Comparison of ENCODE assay signal across 17 cellular contexts in genomic region chr17:63986842-63987615, GRCh38. TPM values are rescaled to one million over a fixed set of nuclear protein-coding genes. Genes with fewer than 3 reads are reported as not detected.
DNase-seq lines count a peak whose midpoint lies in the region.
"Had no signal": no experiment of that assay in that cellular context is flagged by ENCODE, and none has a peak within 500 bp of the region (broad histone marks: within the 10 kb centered on the region; RNA-seq: fewer than 3 reads in every experiment).

No MANE protein-coding gene starts in this region.

- H3K9me3 ChIP-seq in Karpas-422 (ENCODE audit: low read length) (no peaks in the 10 kb centered on the region), skeletal muscle tissue (ENCODE audit: control insufficient read depth in 3 of 3, low read length in 3 of 3) (no peaks in the 10 kb centered on the region)
- H3K9me3 ChIP-seq: right lobe of liver had no signal

- no peaks in the 10 kb centered on the region for H3K27me3 ChIP-seq in Karpas-422 (ENCODE audit: low read length)
- peaks cover 0 to 4% (median 0%) of the 10 kb centered on the region in 3 donors for H3K27me3 ChIP-seq in skeletal muscle tissue (ENCODE audit: control insufficient read depth in 3 of 3, insufficient read depth in 3 of 3, low read length in 3 of 3)
- H3K27me3 ChIP-seq: right lobe of liver had no signal

- peaks cover 3% of the 10 kb centered on the region; the same call in 1 of the 2 replicates for H3K4me1 ChIP-seq in Karpas-422 (ENCODE audit: low read length)
- peaks cover 64 to 71% (median 70%) of the 10 kb centered on the region in 3 donors for H3K4me1 ChIP-seq in skeletal muscle tissue (ENCODE audit: control insufficient read depth in 3 of 3, insufficient read depth in 3 of 3, low read length in 3 of 3)
- H3K4me1 ChIP-seq: right lobe of liver had no signal

- H3K36me3 ChIP-seq in Karpas-422 (ENCODE audit: insufficient read depth, low read length): no peaks in the 10 kb centered on the region
- H3K36me3 ChIP-seq in skeletal muscle tissue (ENCODE audit: control insufficient read depth in 3 of 3, insufficient read depth in 3 of 3, low read length in 3 of 3): peaks cover 0 to 2% (median 0%) of the 10 kb centered on the region in 3 donors
- H3K36me3 ChIP-seq: right lobe of liver had no signal

- no peaks in the 10 kb centered on the region for H3K9me2 ChIP-seq in Karpas-422 (replicated peaks; ENCODE audit: insufficient read depth, low read length)

- H3K9ac ChIP-seq in Karpas-422 (ENCODE audit: low read length) (no peak overlapping the region), skeletal muscle tissue (ENCODE audit: low read depth in 1 of 3, low read length in 3 of 3) (peak overlapping the region; percentile 93 to 100 (median 99))

- 0 out of 2 replicates have a peak, but pooled peaks cover 3% of the 10 kb centered on the region for H4K20me1 ChIP-seq in Karpas-422 (ENCODE audit: insufficient read depth, low read depth, low read length)

- H3K4me2 ChIP-seq in Karpas-422 (ENCODE audit: low read depth, low read length, poor library complexity, severe bottlenecking): no peak overlapping the region

- no peak overlapping the region for H2AFZ ChIP-seq in Karpas-422 (ENCODE audit: low read length)

- no peaks in the 10 kb centered on the region for H3K79me2 ChIP-seq in Karpas-422 (ENCODE audit: low read length)

- DNase-seq in DMS 273 (lab: John Stamatoyannopoulos, UW; ENCODE audit: unreplicated experiment): peak; percentile 42
- DNase-seq in DMS 273 treated with DMSO at 0.1 percent for 48 hours (lab: John Stamatoyannopoulos, UW): no peak
- DNase-seq in Karpas-422: peak; percentile 39
- peak; percentile 24 for DNase-seq in dermis blood vessel endothelial cell
- no peak for DNase-seq in NCI-H345 treated with DMSO at 0.1 percent for 48 hours (lab: John Stamatoyannopoulos, UW; ENCODE audit: unreplicated experiment)
- DNase-seq in COR-L47 (lab: John Stamatoyannopoulos, UW): no peak
- DNase-seq in stimulated activated CD4-positive, alpha-beta T cell treated with anti-CD3 and anti-CD28 coated beads, Interleukin-12 subunit alpha, Interleukin-12 subunit beta, amount 100 ng/mL, for 4 hours: no peak
- DNase-seq: activated CD8-positive, alpha-beta memory T cell treated with anti-CD3 and anti-CD28 coated beads for 24 hours; central memory CD4-positive, alpha-beta T cell; NCI-H1417; stimulated activated CD4-positive, alpha-beta T cell treated with anti-CD3 and anti-CD28 coated beads, Interleukin-1b, Interleukin-23, amount 100 ng/mL, for 48 hours; substantia nigra had no signal

- no peak overlapping the region for H3K27ac ChIP-seq in Karpas-422 (ENCODE audit: low read length)
- peak overlapping the region; percentile 100 for H3K27ac ChIP-seq in skeletal muscle tissue (ENCODE audit: low read depth, low read length)
- H3K27ac ChIP-seq: 22Rv1, right lobe of liver, VCaP had no signal

- H3K4me3 ChIP-seq in Karpas-422 (ENCODE audit: low read length): no peak overlapping the region
- H3K4me3 ChIP-seq in skeletal muscle tissue (ENCODE audit: low read length in 3 of 3): peak overlapping the region; percentile 87 to 93 (median 88)
- H3K4me3 ChIP-seq: right lobe of liver had no signal

RNA-seq across cellular contexts. Expression of gene PRR29, which starts 11.1 kb away (rescaled TPM):
- total RNA-seq in Karpas-422 (2014; rRNA removed; shearing (Covaris generic); ENCODE audit: low replicate concordance): not detected in 2 replicates
- total RNA-seq in dermis blood vessel endothelial cell (0.42 and 0.85 TPM in 2 replicates), skeletal muscle tissue (not detected)
- total RNA-seq: esophagus mucosa had no signal

RNA-seq across cellular contexts. Expression of gene SCN4A, which starts 14.3 kb away (rescaled TPM):
- under 0.01 and 0.07 TPM in 2 replicates for total RNA-seq in Karpas-422 (2014; rRNA removed; shearing (Covaris generic); ENCODE audit: low replicate concordance)
- total RNA-seq in dermis blood vessel endothelial cell (0.09 and 0.17 TPM in 2 replicates), skeletal muscle tissue (32.9 TPM)

RNA-seq across cellular contexts. Expression of gene ICAM2, which starts 33.4 kb away (rescaled TPM):
- total RNA-seq in Karpas-422 (2014; rRNA removed; shearing (Covaris generic); ENCODE audit: low replicate concordance): 4.4 and 12.1 TPM in 2 replicates
- total RNA-seq in dermis blood vessel endothelial cell (443 and 748 TPM in 2 replicates), skeletal muscle tissue (43.3 TPM)

RNA-seq across cellular contexts. Expression of gene CD79B, which starts 54.9 kb away (rescaled TPM):
- total RNA-seq in Karpas-422 (2014; rRNA removed; shearing (Covaris generic); ENCODE audit: low replicate concordance): 545 and 1,164 TPM in 2 replicates
- 2.1 and 5.1 TPM in 2 replicates for total RNA-seq in dermis blood vessel endothelial cell
- total RNA-seq in skeletal muscle tissue: 2.1 TPM

Comparison
In these comparisons a context has a peak if more than half of its experiments do, and no peak if none do; other contexts are left out.
1. DNase-seq: peak in DMS 273 (single experiment), Karpas-422 (single experiment) and dermis blood vessel endothelial cell (single experiment); none in DMS 273 treated with DMSO at 0.1 percent for 48 hours (single experiment), NCI-H345 treated with DMSO at 0.1 percent for 48 hours (single experiment), COR-L47 (single experiment) and stimulated activated CD4-positive, alpha-beta T cell treated with anti-CD3 and anti-CD28 coated beads, Interleukin-12 subunit alpha, Interleukin-12 subunit beta, amount 100 ng/mL, for 4 hours (single experiment).
2. RNA of gene SCN4A, which starts 14.3 kb away (total RNA-seq): 32.9 TPM in skeletal muscle tissue (single experiment); 0.09 to 0.17 TPM in dermis blood vessel endothelial cell and under 0.01 to 0.07 TPM in Karpas-422; every median in the first group is over 10 times any median in the second.
3. RNA of gene ICAM2, which starts 33.4 kb away (total RNA-seq): 443 to 748 TPM in dermis blood vessel endothelial cell; 43.3 TPM in skeletal muscle tissue (single experiment) and 4.4 to 12.1 TPM in Karpas-422; every median in the first group is over 10 times any median in the second.